Comparison of ENCODE assay signal across 23 cellular contexts in the genomic region with DNA sequence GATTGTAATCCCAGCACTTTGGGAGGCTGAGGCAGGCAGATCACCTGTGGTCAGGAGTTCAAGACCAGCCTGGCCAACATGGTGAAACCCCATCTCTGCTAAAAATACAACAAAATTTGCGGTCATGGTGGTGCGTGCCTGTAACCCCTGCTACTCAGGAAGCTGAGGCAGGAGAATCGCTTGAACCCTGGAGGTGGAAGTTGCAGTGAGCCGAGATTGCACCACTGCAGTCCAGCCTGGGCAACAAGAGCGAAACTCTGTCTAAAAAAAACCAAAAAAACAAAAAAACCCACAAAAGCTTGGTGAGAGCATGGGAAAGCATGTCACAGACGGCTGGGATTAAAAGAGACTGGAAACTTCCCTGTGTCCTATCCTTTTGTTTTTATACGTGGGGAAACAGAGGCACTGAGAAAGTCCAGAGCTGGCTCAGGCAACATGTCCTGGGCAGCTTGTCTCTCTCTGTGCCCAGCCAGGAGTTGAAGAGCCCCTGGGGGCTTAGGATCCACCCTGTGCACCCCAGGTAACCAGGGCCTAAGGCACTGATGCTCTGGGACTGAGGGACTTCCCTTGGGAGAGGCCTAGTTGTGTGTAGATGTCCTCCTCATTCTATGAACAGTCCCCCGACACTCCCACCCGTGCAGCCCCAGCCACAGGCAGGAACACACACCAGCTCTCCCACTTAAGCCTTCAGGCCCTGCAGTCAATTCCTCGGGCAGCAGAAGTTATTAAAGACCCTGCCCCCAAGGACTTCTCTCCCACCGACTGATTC. TPM values are rescaled to one million over a fixed set of nuclear protein-coding genes. Genes with fewer than 3 reads are reported as not detected.
"Had no signal": no experiment of that assay in that cellular context is flagged by ENCODE, and none has a peak within 500 bp of the region (broad histone marks: within the 10 kb centered on the region; RNA-seq: fewer than 3 reads in every experiment).

No MANE protein-coding gene starts in this region.

- H3K9me2 ChIP-seq: SK-N-SH had no signal

- H3K4me2 ChIP-seq: PC-9, SK-N-SH had no signal

- H3K4me3 ChIP-seq: ascending aorta, body of pancreas, PC-9, SJCRH30 had no signal

- DNase-seq: activated CD4-positive, alpha-beta memory T cell treated with anti-CD3 and anti-CD28 coated beads for 36 hours; activated CD4-positive, alpha-beta T cell treated with anti-CD3 and anti-CD28 coated beads, Interleukin-2, amount 10 ng/mL, durations not matched to agents 7 days and 5 days; activated CD4-positive, CD25-positive, alpha-beta regulatory T cell; activated CD8-positive, alpha-beta memory T cell treated with anti-CD3 and anti-CD28 coated beads for 24 hours; activated effector memory CD4-positive, alpha-beta T cell treated with anti-CD3 and anti-CD28 coated beads, Interleukin-2, amount 50 U/mL, for 16 hours; activated naive CD4-positive, alpha-beta T cell treated with Interleukin-2 at 50 U/mL for 16 hours; activated naive CD8-positive, alpha-beta T cell treated with anti-CD3 and anti-CD28 coated beads, Interleukin-2, amount 50 U/mL, for 24 hours; activated T-cell treated with anti-CD3 and anti-CD28 coated beads, Interleukin-2, amount 50 U/mL, for 4 hours; amniotic stem cell; body of pancreas; NCI-H1048; NCI-H146; NCI-H187 treated with DMSO at 0.1 percent for 48 hours; NCI-H510A; NCI-H526 treated with DMSO at 0.1 percent for 48 hours; NCI-H82; PC-9; SJCRH30; SK-N-SH; T-helper 1 cell had no signal

- H3K4me1 ChIP-seq: SJCRH30 had no signal

- ATAC-seq: activated naive CD4-positive, alpha-beta T cell treated with anti-CD3 and anti-CD28 coated beads, Interleukin-2, amount 50 U/mL, for 72 hours; activated naive CD8-positive, alpha-beta T cell treated with anti-CD3 and anti-CD28 coated beads, Interleukin-2, amount 50 U/mL, for 24 hours; activated T-cell treated with anti-CD3 and anti-CD28 coated beads, Interleukin-2, amount 50 U/mL, for 4 hours; body of pancreas had no signal

- H3K9ac ChIP-seq: SK-N-SH had no signal

- H3K27ac ChIP-seq: ascending aorta, body of pancreas, PC-9, SJCRH30, VCaP had no signal

- H3K27me3 ChIP-seq: ascending aorta, body of pancreas had no signal

- H2AFZ ChIP-seq: PC-9 had no signal

- H3K36me3 ChIP-seq: ascending aorta, SJCRH30 had no signal

- H3K9me3 ChIP-seq: ascending aorta, body of pancreas, SJCRH30, SK-N-SH had no signal

RNA-seq across cellular contexts. Expression of a gene that starts 16.0 kb away (rescaled TPM):
- polyA plus RNA-seq: SK-N-SH had no signal
